1 cellular context compared by ENCODE assay signal in genomic region chr10:89062861-89063260, GRCh38.
TF ChIP-seq lines count a peak whose summit lies in the region.

No MANE protein-coding gene starts in this region.

TF ChIP-seq in HepG2, 621 proteins besides CTCF, POLR2A, EP300 and RAD21 (continued from another document):
- TF ChIP-seq, protein P1, sequence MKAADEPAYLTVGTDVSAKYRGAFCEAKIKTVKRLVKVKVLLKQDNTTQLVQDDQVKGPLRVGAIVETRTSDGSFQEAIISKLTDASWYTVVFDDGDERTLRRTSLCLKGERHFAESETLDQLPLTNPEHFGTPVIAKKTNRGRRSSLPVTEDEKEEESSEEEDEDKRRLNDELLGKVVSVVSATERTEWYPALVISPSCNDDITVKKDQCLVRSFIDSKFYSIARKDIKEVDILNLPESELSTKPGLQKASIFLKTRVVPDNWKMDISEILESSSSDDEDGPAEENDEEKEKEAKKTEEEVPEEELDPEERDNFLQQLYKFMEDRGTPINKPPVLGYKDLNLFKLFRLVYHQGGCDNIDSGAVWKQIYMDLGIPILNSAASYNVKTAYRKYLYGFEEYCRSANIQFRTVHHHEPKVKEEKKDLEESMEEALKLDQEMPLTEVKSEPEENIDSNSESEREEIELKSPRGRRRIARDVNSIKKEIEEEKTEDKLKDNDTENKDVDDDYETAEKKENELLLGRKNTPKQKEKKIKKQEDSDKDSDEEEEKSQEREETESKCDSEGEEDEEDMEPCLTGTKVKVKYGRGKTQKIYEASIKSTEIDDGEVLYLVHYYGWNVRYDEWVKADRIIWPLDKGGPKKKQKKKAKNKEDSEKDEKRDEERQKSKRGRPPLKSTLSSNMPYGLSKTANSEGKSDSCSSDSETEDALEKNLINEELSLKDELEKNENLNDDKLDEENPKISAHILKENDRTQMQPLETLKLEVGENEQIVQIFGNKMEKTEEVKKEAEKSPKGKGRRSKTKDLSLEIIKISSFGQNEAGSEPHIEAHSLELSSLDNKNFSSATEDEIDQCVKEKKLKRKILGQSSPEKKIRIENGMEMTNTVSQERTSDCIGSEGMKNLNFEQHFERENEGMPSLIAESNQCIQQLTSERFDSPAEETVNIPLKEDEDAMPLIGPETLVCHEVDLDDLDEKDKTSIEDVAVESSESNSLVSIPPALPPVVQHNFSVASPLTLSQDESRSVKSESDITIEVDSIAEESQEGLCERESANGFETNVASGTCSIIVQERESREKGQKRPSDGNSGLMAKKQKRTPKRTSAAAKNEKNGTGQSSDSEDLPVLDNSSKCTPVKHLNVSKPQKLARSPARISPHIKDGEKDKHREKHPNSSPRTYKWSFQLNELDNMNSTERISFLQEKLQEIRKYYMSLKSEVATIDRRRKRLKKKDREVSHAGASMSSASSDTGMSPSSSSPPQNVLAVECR (CRISPR knock-in tag; IDR thresholded peaks at IDR 0.05; ENCODE audit: borderline replicate concordance), result no peak
- TF ChIP-seq PTBP1 (IDR thresholded peaks at IDR 0.05; ENCODE audit: low read depth, low read length, poor library complexity, severe bottlenecking), result no peak
- TF ChIP-seq HDAC1 (CRISPR knock-in tag; IDR thresholded peaks at IDR 0.05), result no peak
- no peak for TF ChIP-seq ZNF326 (CRISPR knock-in tag; IDR thresholded peaks at IDR 0.05; ENCODE audit: borderline replicate concordance)
- TF ChIP-seq ZSCAN21 (CRISPR knock-in tag; IDR thresholded peaks at IDR 0.05; ENCODE audit: borderline replicate concordance), result no peak
- no peak for TF ChIP-seq POLR2AphosphoS5 (IDR thresholded peaks at IDR 0.05; ENCODE audit: low read depth, low read length)
- no peak for TF ChIP-seq NFYB (CRISPR knock-in tag; IDR thresholded peaks at IDR 0.05)
- TF ChIP-seq EEA1 (CRISPR knock-in tag; IDR thresholded peaks at IDR 0.05; ENCODE audit: borderline replicate concordance), result no peak
- TF ChIP-seq PAF1 (CRISPR knock-in tag; IDR thresholded peaks at IDR 0.05), result no peak
- TF ChIP-seq ZFY (CRISPR knock-in tag; IDR thresholded peaks at IDR 0.05), result no peak
- no peak for TF ChIP-seq PREB (CRISPR knock-in tag; IDR thresholded peaks at IDR 0.05)
